In genomic region chr12:49538740-49539403, GRCh38 we compare ENCODE assay signal across 8 cellular contexts. TPM values are rescaled to one million over a fixed set of nuclear protein-coding genes. Genes with fewer than 3 reads are reported as not detected.
DNase-seq lines count a peak whose midpoint lies in the region; ATAC-seq lines count a peak whose summit lies in the region.

TSS of gene KCNH3 (plus strand) at chr12:49539030. CDS start at chr12:49539417, 387 bp downstream.

- intact Hi-C loops in left colon (cut with DNase I, micrococcal nuclease): no loop called here

- H3K9me3 ChIP-seq in ES-I3 (ENCODE audit: control insufficient read depth, insufficient read depth, low read length): no peaks in the 10 kb centered on the region

- peak within 1 kb of the TSS; percentile 50; the same call in 1 of the 2 replicates for H3K9ac ChIP-seq in ES-I3 (ENCODE audit: low read depth, low read length)

- peak; percentile 52 for ATAC-seq in HG02973 (IDR thresholded peaks at IDR 0.05; ENCODE audit: unreplicated experiment)
- ATAC-seq in left colon: peak; percentile 94
- no peak for ATAC-seq in GM18861 (IDR thresholded peaks at IDR 0.05; ENCODE audit: unreplicated experiment)

- peaks cover 10% of the 10 kb centered on the region for H3K4me1 ChIP-seq in ES-I3 (ENCODE audit: insufficient read depth, low read length)

- DNase-seq in NCI-H2227 (lab: John Stamatoyannopoulos, UW; ENCODE audit: unreplicated experiment): peak; percentile 85
- DNase-seq in activated CD4-positive, alpha-beta T cell treated with anti-CD3 and anti-CD28 coated beads for 24 hours (ENCODE audit: low read depth in 2 of 2): peak; percentile 61 to 70
- DNase-seq in cerebellum (ENCODE audit: low spot score): peak; percentile 91
- peak; percentile 85 to 89 for DNase-seq in left colon
- peak; percentile 46 to 79 (median 64) for DNase-seq in stimulated activated CD4-positive, alpha-beta T cell treated with anti-CD3 and anti-CD28 coated beads, Interleukin-1b, Interleukin-23, amount 100 ng/mL, for 24 hours (ENCODE audit: low read depth in 4 of 4, low spot score in 1 of 4)

- H3K36me3 ChIP-seq in ES-I3 (ENCODE audit: insufficient read depth, low read length): no peaks in the 10 kb centered on the region

RNA-seq across cellular contexts. Expression of gene KCNH3, which starts in this region (rescaled TPM):
- total RNA-seq in cerebellum (2.2 TPM), left colon (under 1 TPM in 1 of 2 donors, not detected in 1; 0.14 TPM)

Comparison
In these comparisons a context has a peak if more than half of its experiments do, and no peak if none do; other contexts are left out.
1. Peak in DNase-seq and ATAC-seq in left colon; RNA of the gene not detected or under 1 TPM.